Comparison of ENCODE assay signal across 10 cellular contexts in the genomic region with DNA sequence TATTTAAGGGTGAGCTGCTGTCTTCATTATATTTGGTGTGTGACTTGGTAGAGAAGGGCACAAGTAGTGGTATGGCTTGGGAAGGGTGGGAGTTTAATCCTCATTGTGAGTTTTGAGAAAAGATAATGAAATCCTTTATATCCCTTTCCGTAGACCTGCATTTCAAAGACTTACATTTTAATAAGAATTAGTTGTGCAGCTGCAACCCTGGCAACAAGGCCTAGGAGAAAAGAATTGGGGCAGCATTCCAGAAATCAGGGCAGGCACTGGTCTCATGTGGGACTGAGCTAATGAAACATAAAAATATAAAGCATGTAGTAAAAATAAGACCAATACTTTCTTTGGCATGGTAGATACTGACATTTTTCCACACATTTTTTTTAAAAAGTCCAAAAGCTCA.
DNase-seq lines count a peak whose midpoint lies in the region; ATAC-seq and TF ChIP-seq lines count a peak whose summit lies in the region.
"Had no signal": no experiment of that assay in that cellular context is flagged by ENCODE, and none has a peak within 500 bp of the region (broad histone marks: within the 10 kb centered on the region; RNA-seq: fewer than 3 reads in every experiment).

No MANE protein-coding gene starts in this region.

- peak overlapping the region; percentile 28 for H3K27ac Mint-ChIP-seq in activated CD8-positive, alpha-beta T cell treated with anti-CD3 and anti-CD28 coated beads, Interleukin-2, amount 10 ng/mL, durations not matched to agents 7 days and 5 days

- H3K4me3 Mint-ChIP-seq in activated CD8-positive, alpha-beta T cell treated with anti-CD3 and anti-CD28 coated beads, Interleukin-2, amount 10 ng/mL, durations not matched to agents 7 days and 5 days = no peak overlapping the region

- in situ Hi-C loops in G401 (cut with HindIII; ENCODE audit: low sequenced_read_pairs) = no loop called here
- in situ Hi-C loops in mammary epithelial cell (cut with MboI; ENCODE audit: low sequenced_read_pairs in 2 of 2) = no loop called here

- peaks cover 3% of the 10 kb centered on the region for H3K9me3 Mint-ChIP-seq in activated CD8-positive, alpha-beta T cell treated with anti-CD3 and anti-CD28 coated beads, Interleukin-2, amount 10 ng/mL, durations not matched to agents 7 days and 5 days (ENCODE audit: insufficient read depth)

- H3K36me3 Mint-ChIP-seq in activated CD8-positive, alpha-beta T cell treated with anti-CD3 and anti-CD28 coated beads, Interleukin-2, amount 10 ng/mL, durations not matched to agents 7 days and 5 days (ENCODE audit: low read depth) = peaks cover 66% of the 10 kb centered on the region

- no peaks in the 10 kb centered on the region for H3K27me3 ChIP-seq in mammary epithelial cell (ENCODE audit: insufficient read depth, low read length)

- H3K27me3 Mint-ChIP-seq in activated CD8-positive, alpha-beta T cell treated with anti-CD3 and anti-CD28 coated beads, Interleukin-2, amount 10 ng/mL, durations not matched to agents 7 days and 5 days (ENCODE audit: low read depth) = no peaks in the 10 kb centered on the region

- H4K20me1 ChIP-seq in mammary epithelial cell (ENCODE audit: insufficient read depth, low read length) = peaks cover 4% of the 10 kb centered on the region

- H3K79me2 ChIP-seq in mammary epithelial cell (ENCODE audit: insufficient read depth, low read length) = peaks cover 82% of the 10 kb centered on the region

- H3K9ac ChIP-seq in mammary epithelial cell (ENCODE audit: insufficient read depth, low read length) = no peak overlapping the region

- no peak for TF ChIP-seq CTCF in mammary epithelial cell (conservative IDR thresholded peaks at IDR 0.05 in 1 of 2, IDR thresholded peaks at IDR 0.05 in 1 of 2; ENCODE audit: extremely low read depth in 1 of 2, insufficient read depth in 1 of 2, low read depth in 1 of 2, low read length in 2 of 2)

- 46% methylated on average over 1 of the region's 1 CpG for WGBS in mammary epithelial cell (ENCODE audit: low coverage, missing lambda C conversion rate)

- no peak overlapping the region for H3K4me2 ChIP-seq in mammary epithelial cell (ENCODE audit: insufficient read depth, low read depth, low read length)

- DNase-seq in G401 (ENCODE audit: low spot score) (peak; percentile 47), foreskin melanocyte (peak; percentile 48), nucleus accumbens (lab: John Stamatoyannopoulos, UW) (peak in 42 of 56 donors; percentile 0 to 69 (median 24)), mammary epithelial cell (no peak), NCI-H2081 treated with DMSO at 0.1 percent for 48 hours (lab: John Stamatoyannopoulos, UW) (no peak), ureter (ENCODE audit: low spot score) (no peak)
- DNase-seq in activated CD8-positive, alpha-beta T cell treated with anti-CD3 and anti-CD28 coated beads, Interleukin-2, amount 10 ng/mL, durations not matched to agents 7 days and 5 days = no peak
- DNase-seq: activated naive CD4-positive, alpha-beta T cell treated with anti-CD3 and anti-CD28 coated beads, Interleukin-2, amount 50 U/mL, for 16 hours; NCI-H748 treated with DMSO at 0.1 percent for 48 hours; stimulated activated CD8-positive, alpha-beta memory T cell treated with anti-CD3 and anti-CD28 coated beads, Interleukin-4, amount 100 ng/mL, for 48 hours had no signal

- peaks cover 33% of the 10 kb centered on the region for H3K4me1 ChIP-seq in mammary epithelial cell (ENCODE audit: insufficient read depth, low read length)

- CTCF ChIA-PET in activated CD8-positive, alpha-beta T cell treated with anti-CD3 and anti-CD28 coated beads, Interleukin-2, amount 10 ng/mL, durations not matched to agents 7 days and 5 days (lab: Charles Lee) = interaction anchor here (1.0 to 1.8 kb wide), 6 partner anchors 11 to 99 kb away, joined by 3 to 5 read pairs (median 4); no protein-coding TSS in a partner anchor
- CTCF ChIA-PET in mammary epithelial cell (lab: Charles Lee; ENCODE audit: low non-redundant PET) = no interaction called here

- no peak overlapping the region for H2AFZ ChIP-seq in mammary epithelial cell (ENCODE audit: low read depth, low read length)

- H3K36me3 ChIP-seq in mammary epithelial cell (ENCODE audit: insufficient read depth, low read length) = no peaks in the 10 kb centered on the region

- BruUV-seq in mammary epithelial cell (replicated peaks; lab: Mats Ljungman, UMichigan) = no TSS peak

- intact Hi-C loops in mammary epithelial cell (cut with micrococcal nuclease) = no loop called here

- H3K9me3 ChIP-seq in mammary epithelial cell (replicated peaks; ENCODE audit: insufficient read depth, low read length) = no peaks in the 10 kb centered on the region

- H3K27ac ChIP-seq in mammary epithelial cell (ENCODE audit: insufficient read depth, low read depth, low read length) = no peak overlapping the region

- H3K4me1 Mint-ChIP-seq in activated CD8-positive, alpha-beta T cell treated with anti-CD3 and anti-CD28 coated beads, Interleukin-2, amount 10 ng/mL, durations not matched to agents 7 days and 5 days (ENCODE audit: low read depth) = peaks cover 68% of the 10 kb centered on the region

- POLR2A ChIA-PET in activated CD8-positive, alpha-beta T cell treated with anti-CD3 and anti-CD28 coated beads, Interleukin-2, amount 10 ng/mL, durations not matched to agents 7 days and 5 days (lab: Charles Lee) = interaction anchor here (0.6 kb wide), 1 partner anchor 33 kb away, joined by 3 read pairs; no protein-coding TSS in a partner anchor

- dilution Hi-C loops in mammary epithelial cell (cut with HindIII; ENCODE audit: low sequenced_read_pairs) = no loop called here

- ATAC-seq in activated CD8-positive, alpha-beta T cell treated with anti-CD3 and anti-CD28 coated beads, Interleukin-2, amount 10 ng/mL, durations not matched to agents 7 days and 5 days = no peak

- H3K4me3 ChIP-seq in mammary epithelial cell (replicated peaks in 1 of 3; ENCODE audit: insufficient read depth in 1 of 3, low read depth in 2 of 3, low read length in 3 of 3) = no peak overlapping the region

Comparison
In these comparisons a context has a peak if more than half of its experiments do, and no peak if none do; other contexts are left out.
1. DNase-seq: peak in G401 (single experiment), foreskin melanocyte (single experiment) and nucleus accumbens (42 of 56); none in activated CD8-positive, alpha-beta T cell treated with anti-CD3 and anti-CD28 coated beads, Interleukin-2, amount 10 ng/mL, durations not matched to agents 7 days and 5 days (single experiment), mammary epithelial cell (single experiment), NCI-H2081 treated with DMSO at 0.1 percent for 48 hours (single experiment) and ureter (single experiment).